ENCODE assay signal across 16 cellular contexts in the genomic region with DNA sequence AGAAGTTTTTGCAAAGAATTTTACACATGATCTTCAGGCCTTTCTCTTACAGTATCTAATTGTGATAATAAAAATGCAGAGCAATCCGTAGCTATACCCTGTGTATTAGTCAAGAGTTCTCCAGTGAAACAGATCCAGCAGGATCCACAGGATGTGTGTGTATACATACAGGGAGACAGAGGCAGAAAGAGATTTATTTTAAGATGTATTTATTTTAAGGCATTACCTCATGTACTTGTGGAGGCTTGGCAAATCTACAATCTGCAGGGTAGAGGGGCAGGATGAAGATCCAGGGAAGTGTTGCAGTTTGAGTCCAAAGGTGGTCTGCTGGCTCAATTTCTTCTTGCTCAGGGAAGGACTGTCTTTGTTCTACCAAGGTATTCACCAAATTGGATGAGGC.
"Had no signal": no experiment of that assay in that cellular context is flagged by ENCODE, and none has a peak within 500 bp of the region (broad histone marks: within the 10 kb centered on the region; RNA-seq: fewer than 3 reads in every experiment).

No MANE protein-coding gene starts in this region.

- ATAC-seq: foreskin keratinocyte; naive thymus-derived CD4-positive, alpha-beta T cell had no signal

- H2AFZ ChIP-seq: parathyroid adenoma had no signal

- DNase-seq: activated CD4-positive, alpha-beta T cell treated with anti-CD3 and anti-CD28 coated beads, Interleukin-2, amount 10 ng/mL, durations not matched to agents 7 days and 5 days; activated gamma-delta T cell treated with Interleukin-2 at 50 U/mL for 16 hours; amygdala; esophagus squamous epithelium; foreskin keratinocyte; glutamatergic neuron; midbrain; naive thymus-derived CD4-positive, alpha-beta T cell; retina; small intestine; stimulated activated CD4-positive, alpha-beta T cell treated with anti-CD3 and anti-CD28 coated beads, Interleukin-4, amount 100 ng/mL, for 24 hours; stimulated activated naive CD4-positive, alpha-beta T cell; trophoblast cell had no signal

- H3K36me3 ChIP-seq: esophagus squamous epithelium had no signal

- H3K9me3 ChIP-seq: esophagus squamous epithelium had no signal

- H3K9ac ChIP-seq: parathyroid adenoma had no signal

- FAIRE-seq: small intestine had no signal

- H3K4me3 ChIP-seq: coronary artery, esophagus squamous epithelium, lung had no signal

- H3K27ac ChIP-seq: coronary artery, esophagus squamous epithelium, foreskin keratinocyte, parathyroid adenoma had no signal

- H3K27me3 ChIP-seq: esophagus squamous epithelium, foreskin keratinocyte had no signal
